Comparison of ENCODE assay signal across 1 cellular context in the genomic region with DNA sequence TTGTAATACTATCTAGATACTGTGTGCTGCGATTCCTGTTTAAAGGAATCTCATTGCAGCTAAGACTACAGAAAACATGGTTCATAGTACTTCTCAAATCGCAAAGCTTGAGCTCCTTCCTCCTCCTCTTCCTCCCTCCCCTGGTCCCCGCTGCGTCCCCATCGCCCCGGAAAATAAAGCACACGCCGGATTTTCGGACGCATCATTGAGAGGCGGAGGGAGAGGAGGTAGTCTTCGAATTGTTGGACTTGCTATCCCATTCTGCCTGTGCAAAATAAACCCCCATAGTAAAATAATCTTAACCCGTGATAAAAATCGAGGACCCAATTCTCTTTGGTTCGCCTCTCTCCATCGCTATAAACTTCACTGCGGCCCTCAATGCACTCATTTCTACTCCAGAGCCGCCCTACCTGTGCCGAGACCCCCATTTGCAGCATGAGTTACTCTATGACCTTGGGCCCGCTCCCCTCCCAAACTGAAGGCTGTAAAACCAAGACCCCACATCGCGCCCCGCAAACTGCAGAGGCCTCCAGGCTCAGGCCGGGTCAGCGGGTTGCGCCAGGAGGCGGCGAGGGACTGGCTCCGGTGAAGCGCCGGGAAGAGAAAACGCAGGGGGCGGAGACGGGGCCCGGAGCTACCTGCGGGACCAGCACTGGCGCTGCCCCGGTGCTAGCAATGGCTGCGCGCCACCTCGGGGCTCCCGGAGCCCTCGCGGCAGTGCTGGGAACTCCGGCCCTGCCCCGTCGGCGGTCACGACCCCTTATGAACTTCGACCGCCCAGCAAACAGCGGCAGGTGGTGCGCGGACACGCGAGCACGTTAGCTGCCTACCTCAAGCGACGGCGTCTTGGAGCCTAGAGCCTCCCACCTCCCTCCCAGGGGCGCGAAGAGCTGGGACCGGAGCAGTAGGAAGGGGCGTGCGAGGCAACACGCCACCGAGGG.
TF ChIP-seq lines count a peak whose summit lies in the region.

No MANE protein-coding gene starts in this region.

TF ChIP-seq in A549, 52 proteins besides CTCF, POLR2A, EP300 and RAD21 (continued from another document):
- TF ChIP-seq MAZ (IDR thresholded peaks at IDR 0.05; ENCODE audit: borderline replicate concordance, low read depth, low read length) (no peak), ESRRA (IDR thresholded peaks at IDR 0.05; ENCODE audit: borderline replicate concordance, low read length) (0 out of 2 replicates have a peak, but pooled peaks have one; percentile 40)
